Comparison of ENCODE assay signal across 27 cellular contexts in genomic region chr12:118124333-118124874, GRCh38.
"Had no signal": no experiment of that assay in that cellular context is flagged by ENCODE, and none has a peak within 500 bp of the region (broad histone marks: within the 10 kb centered on the region; RNA-seq: fewer than 3 reads in every experiment).

No MANE protein-coding gene starts in this region.

- ATAC-seq: activated CD4-positive, CD25-positive, alpha-beta regulatory T cell treated with anti-CD3 and anti-CD28 coated beads, Interleukin-2, amount 50 U/mL, for 24 hours; gastroesophageal sphincter; left lung; sciatic nerve; stimulated activated memory B cell treated with anti-CD40 and anti-IgM and Interleukin-4, amounts not matched to agents 10 μg/mL and 1 μg/mL and 100 μg/mL, for 72 hours; stimulated activated naive CD8-positive, alpha-beta T cell treated with anti-CD3 and anti-CD28 coated beads, Interleukin-15, amount 100 ng/mL, for 72 hours; upper lobe of right lung had no signal

- H3K4me3 ChIP-seq: ascending aorta, coronary artery, dorsolateral prefrontal cortex, gastroesophageal sphincter, left lung, lung, skin epidermis, thyroid gland, upper lobe of right lung had no signal

- DNase-seq: activated CD4-positive, alpha-beta T cell treated with anti-CD3 and anti-CD28 coated beads for 48 hours; activated CD4-positive, alpha-beta T cell treated with anti-CD3 and anti-CD28 coated beads, Interleukin-2, amount 50 U/mL, for 48 hours; activated CD8-positive, alpha-beta memory T cell treated with anti-CD3 and anti-CD28 coated beads for 24 hours; activated effector memory CD4-positive, alpha-beta T cell treated with Interleukin-2 at 50 U/mL for 16 hours; activated naive CD4-positive, alpha-beta T cell treated with Interleukin-2 at 50 U/mL for 16 hours; brain microvascular endothelial cell; dorsolateral prefrontal cortex; hypothalamus; immature natural killer cell; left lung; stimulated activated CD4-positive, alpha-beta T cell treated with anti-CD3 and anti-CD28 coated beads, Interleukin-4, amount 100 ng/mL, for 4 hours; stimulated activated CD8-positive, alpha-beta memory T cell treated with anti-CD3 and anti-CD28 coated beads, Interleukin-4, amount 100 ng/mL, for 48 hours; stimulated activated naive CD8-positive, alpha-beta T cell treated with anti-CD3 and anti-CD28 coated beads, Interleukin-15, amount 100 ng/mL, for 72 hours; thyroid gland had no signal

- H3K4me1 ChIP-seq: ascending aorta had no signal

- H3K9me3 Mint-ChIP-seq: immature natural killer cell; stimulated activated memory B cell treated with anti-CD40 and anti-IgM and Interleukin-4, amounts not matched to agents 10 μg/mL and 1 μg/mL and 100 μg/mL, for 72 hours; stimulated activated naive CD8-positive, alpha-beta T cell treated with anti-CD3 and anti-CD28 coated beads, Interleukin-15, amount 100 ng/mL, for 72 hours had no signal

- H3K4me3 Mint-ChIP-seq: activated naive CD8-positive, alpha-beta T cell; immature natural killer cell; nephron; stimulated activated memory B cell treated with anti-CD40 and anti-IgM and Interleukin-4, amounts not matched to agents 10 μg/mL and 1 μg/mL and 100 μg/mL, for 72 hours; stimulated activated naive CD8-positive, alpha-beta T cell treated with anti-CD3 and anti-CD28 coated beads, Interleukin-15, amount 100 ng/mL, for 72 hours had no signal

- H3K36me3 Mint-ChIP-seq: activated naive CD8-positive, alpha-beta T cell; immature natural killer cell had no signal

- H3K27me3 ChIP-seq: ascending aorta, brain microvascular endothelial cell, dorsolateral prefrontal cortex, gastroesophageal sphincter, left lung, neutrophil, thyroid gland, upper lobe of right lung had no signal

- H3K4me1 Mint-ChIP-seq: nephron had no signal

- H3K9me3 ChIP-seq: ascending aorta, gastroesophageal sphincter, left lung, neutrophil, thyroid gland, upper lobe of right lung had no signal

- H3K27ac ChIP-seq: ascending aorta, brain microvascular endothelial cell, coronary artery, dorsolateral prefrontal cortex, gastroesophageal sphincter, left lung, neutrophil, skin epidermis, upper lobe of right lung had no signal

- H3K27ac Mint-ChIP-seq: activated naive CD8-positive, alpha-beta T cell; immature natural killer cell; nephron; progenitor cell of endocrine pancreas; stimulated activated memory B cell treated with anti-CD40 and anti-IgM and Interleukin-4, amounts not matched to agents 10 μg/mL and 1 μg/mL and 100 μg/mL, for 72 hours had no signal

- H3K36me3 ChIP-seq: ascending aorta, brain microvascular endothelial cell, left lung, neutrophil, thyroid gland, upper lobe of right lung had no signal

- H3K27me3 Mint-ChIP-seq: activated naive CD8-positive, alpha-beta T cell; progenitor cell of endocrine pancreas; stimulated activated memory B cell treated with anti-CD40 and anti-IgM and Interleukin-4, amounts not matched to agents 10 μg/mL and 1 μg/mL and 100 μg/mL, for 72 hours; stimulated activated naive CD8-positive, alpha-beta T cell treated with anti-CD3 and anti-CD28 coated beads, Interleukin-15, amount 100 ng/mL, for 72 hours had no signal
